In the genomic region with DNA sequence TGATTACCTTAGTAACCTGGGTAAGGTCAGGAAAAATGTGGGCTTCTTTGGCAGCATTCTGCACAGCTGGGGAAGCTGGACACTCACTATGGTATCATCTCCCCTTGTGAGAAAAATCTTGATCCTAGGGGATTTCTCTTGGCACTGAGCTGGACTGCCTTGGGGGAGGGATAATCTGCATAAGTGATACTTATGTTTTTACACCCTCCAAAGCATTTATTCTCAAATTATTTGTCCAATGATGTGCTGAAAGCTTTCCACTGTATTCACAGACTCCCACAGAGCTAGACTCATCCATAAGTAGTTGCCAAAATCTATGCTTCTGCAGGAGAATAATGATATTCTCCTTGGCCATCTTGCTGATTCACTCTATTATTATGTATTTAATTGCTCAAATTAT, we compare ENCODE assay signal across 6 cellular contexts.
"Had no signal": no experiment of that assay in that cellular context is flagged by ENCODE, and none has a peak within 500 bp of the region (broad histone marks: within the 10 kb centered on the region; RNA-seq: fewer than 3 reads in every experiment).

No MANE protein-coding gene starts in this region.

- DNase-seq: H9, HCEC 1CT, KBM-7 had no signal

- H3K4me3 ChIP-seq: GM23338 had no signal

- H3K27me3 Mint-ChIP-seq: IgD-negative memory B cell had no signal

- H3K4me1 Mint-ChIP-seq: GM23338, H9 had no signal

- H3K27ac Mint-ChIP-seq: GM23338, H9, IgD-negative memory B cell had no signal

- H3K4me3 Mint-ChIP-seq: GM23338, H9, IgD-negative memory B cell had no signal

- ATAC-seq: GM23338, HepG2 had no signal
